In the genomic region with DNA sequence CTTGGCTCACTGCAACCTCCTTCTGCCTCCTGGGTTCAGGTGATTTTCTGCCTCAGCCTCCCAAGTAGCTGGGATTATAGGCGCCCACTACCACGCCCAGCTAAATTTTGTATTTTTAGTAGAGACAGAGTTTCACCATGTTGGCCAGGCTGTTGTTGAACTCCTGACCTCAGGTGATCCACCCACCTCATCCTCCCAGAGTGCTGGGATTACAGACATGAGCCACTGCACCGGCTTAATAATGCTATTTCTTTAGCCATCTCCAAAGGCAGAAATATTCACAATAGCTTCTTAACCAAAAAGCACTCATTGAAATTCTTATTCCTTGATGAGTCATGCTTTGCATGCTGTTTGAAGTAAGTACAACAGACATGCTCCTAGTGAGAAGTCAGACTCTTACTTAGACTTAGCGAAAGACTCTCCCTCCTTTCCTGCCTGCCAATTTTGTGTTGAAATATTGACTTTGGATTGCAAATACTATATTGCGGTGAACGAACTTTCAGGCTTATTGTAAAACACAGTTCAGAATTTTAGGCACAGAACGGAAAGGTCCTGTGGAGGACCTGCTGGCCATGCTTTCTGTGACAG, we compare ENCODE assay signal across 1 cellular context.
TF ChIP-seq lines count a peak whose summit lies in the region.

No MANE protein-coding gene starts in this region.

TF ChIP-seq in HepG2, 621 proteins besides CTCF, POLR2A, EP300 and RAD21 (continued from another document and continues in another):
- TF ChIP-seq GATAD1 (CRISPR knock-in tag; IDR thresholded peaks at IDR 0.05) (peak; percentile 40), ZBTB4 (CRISPR knock-in tag; IDR thresholded peaks at IDR 0.05; ENCODE audit: borderline replicate concordance) (no peak), DPF2 (CRISPR knock-in tag; IDR thresholded peaks at IDR 0.05; ENCODE audit: borderline replicate concordance, low read depth) (peak; percentile 59), POGZ (CRISPR knock-in tag; IDR thresholded peaks at IDR 0.05) (no peak), KDM2A (CRISPR knock-in tag; IDR thresholded peaks at IDR 0.05; ENCODE audit: borderline replicate concordance, low read depth) (no peak), ZNF552 (CRISPR knock-in tag; IDR thresholded peaks at IDR 0.05; ENCODE audit: borderline replicate concordance) (no peak), GPN1 (CRISPR knock-in tag; IDR thresholded peaks at IDR 0.05; ENCODE audit: borderline replicate concordance) (no peak), ZNF362 (CRISPR knock-in tag; IDR thresholded peaks at IDR 0.05; ENCODE audit: borderline replicate concordance) (no peak), FOXK2 (IDR thresholded peaks at IDR 0.05) (no peak), KLF13 (CRISPR knock-in tag; IDR thresholded peaks at IDR 0.05) (no peak), ZBTB8A (CRISPR knock-in tag; IDR thresholded peaks at IDR 0.05; ENCODE audit: borderline replicate concordance, low read depth) (no peak), ZNF432 (CRISPR knock-in tag; IDR thresholded peaks at IDR 0.05; ENCODE audit: borderline replicate concordance) (no peak), HES4 (CRISPR knock-in tag; IDR thresholded peaks at IDR 0.05; ENCODE audit: borderline replicate concordance) (no peak), ZNF737 (CRISPR knock-in tag; IDR thresholded peaks at IDR 0.05; ENCODE audit: borderline replicate concordance) (no peak), ZNF556 (CRISPR knock-in tag; IDR thresholded peaks at IDR 0.05; ENCODE audit: borderline replicate concordance) (no peak), MTA3 (CRISPR knock-in tag; IDR thresholded peaks at IDR 0.05) (no peak), MAFF (IDR thresholded peaks at IDR 0.05; ENCODE audit: low read depth, low read length) (no peak), MAX (IDR thresholded peaks at IDR 0.05) (0 out of 2 replicates have a peak, but pooled peaks have one; percentile 26), NCOA2 (CRISPR knock-in tag; IDR thresholded peaks at IDR 0.05) (peak; percentile 64; the same call in 1 of the 2 replicates), CREB1 (IDR thresholded peaks at IDR 0.05) (no peak), CREB1 (CRISPR knock-in tag; IDR thresholded peaks at IDR 0.05) (0 out of 2 replicates have a peak, but pooled peaks have one; percentile 27), PHF5A (CRISPR knock-in tag; IDR thresholded peaks at IDR 0.05; ENCODE audit: low read depth, unreplicated experiment) (no peak), YEATS2 (CRISPR knock-in tag; IDR thresholded peaks at IDR 0.05; ENCODE audit: borderline replicate concordance) (no peak; the same call in 1 of the 2 replicates), HDAC1 (CRISPR knock-in tag; IDR thresholded peaks at IDR 0.05) (peak; percentile 20; the same call in 1 of the 2 replicates), ZNF614 (CRISPR knock-in tag; IDR thresholded peaks at IDR 0.05; ENCODE audit: borderline replicate concordance) (no peak), IRF2 (CRISPR knock-in tag; IDR thresholded peaks at IDR 0.05) (no peak; the same call in 1 of the 2 replicates), IRX3 (CRISPR knock-in tag; IDR thresholded peaks at IDR 0.05; ENCODE audit: borderline replicate concordance, low read depth) (no peak), ZBTB7A (CRISPR knock-in tag; IDR thresholded peaks at IDR 0.05) (no peak), LRRFIP1 (CRISPR knock-in tag; conservative IDR thresholded peaks at IDR 0.05) (no peak), SP2 (CRISPR knock-in tag; IDR thresholded peaks at IDR 0.05) (no peak), IKZF1 (IDR thresholded peaks at IDR 0.05) (no peak), RNF2 (conservative IDR thresholded peaks at IDR 0.05; ENCODE audit: low read depth) (no peak), TBX2 (CRISPR knock-in tag; IDR thresholded peaks at IDR 0.05; ENCODE audit: borderline replicate concordance) (peak; percentile 55; the same call in 1 of the 2 replicates), PCBP1 (IDR thresholded peaks at IDR 0.05; ENCODE audit: borderline replicate concordance, low read depth, low read length) (no peak), DNMT3B (CRISPR knock-in tag; conservative IDR thresholded peaks at IDR 0.05) (no peak), EHMT2 (IDR thresholded peaks at IDR 0.05; ENCODE audit: borderline replicate concordance, low read depth, low read length) (0 out of 2 replicates have a peak, but pooled peaks have one; percentile 44), KMT2B (CRISPR knock-in tag; IDR thresholded peaks at IDR 0.05) (peak; percentile 43; the same call in 1 of the 2 replicates), RBAK (CRISPR knock-in tag; IDR thresholded peaks at IDR 0.05) (no peak; the same call in 1 of the 2 replicates), ISX (CRISPR knock-in tag; conservative IDR thresholded peaks at IDR 0.05) (no peak), CAMTA2 (CRISPR knock-in tag; IDR thresholded peaks at IDR 0.05; ENCODE audit: borderline replicate concordance) (no peak), ZMYM2 (CRISPR knock-in tag; IDR thresholded peaks at IDR 0.05) (no peak), U2AF2 (IDR thresholded peaks at IDR 0.05; ENCODE audit: low read depth, low read length) (no peak), SP1 (IDR thresholded peaks at IDR 0.05) (no peak), SP1 (CRISPR knock-in tag; IDR thresholded peaks at IDR 0.05) (no peak), TAF1 (CRISPR knock-in tag; IDR thresholded peaks at IDR 0.05) (no peak), ZNF577 (CRISPR knock-in tag; IDR thresholded peaks at IDR 0.05; ENCODE audit: borderline replicate concordance, low read depth) (no peak), NFYC (CRISPR knock-in tag; IDR thresholded peaks at IDR 0.05) (no peak), NAIF1 (CRISPR knock-in tag; IDR thresholded peaks at IDR 0.05; ENCODE audit: borderline replicate concordance) (no peak), ZNF274 (CRISPR knock-in tag; IDR thresholded peaks at IDR 0.05) (no peak), KAT2B (IDR thresholded peaks at IDR 0.05; ENCODE audit: borderline replicate concordance, low read depth, low read length) (no peak), ZBTB21 (CRISPR knock-in tag; IDR thresholded peaks at IDR 0.05) (no peak), KDM3A (CRISPR knock-in tag; IDR thresholded peaks at IDR 0.05; ENCODE audit: low read depth) (no peak), NR2F6 (IDR thresholded peaks at IDR 0.05) (peak; percentile 77), NR2F6 (CRISPR knock-in tag; IDR thresholded peaks at IDR 0.05) (peak; percentile 74), TOE1 (CRISPR knock-in tag; IDR thresholded peaks at IDR 0.05) (no peak), CENPT (CRISPR knock-in tag; IDR thresholded peaks at IDR 0.05; ENCODE audit: low read depth) (no peak), ZKSCAN8 (CRISPR knock-in tag; IDR thresholded peaks at IDR 0.05; ENCODE audit: borderline replicate concordance) (no peak), SP4 (CRISPR knock-in tag; IDR thresholded peaks at IDR 0.05) (no peak), SALL2 (CRISPR knock-in tag; IDR thresholded peaks at IDR 0.05) (no peak), RCOR2 (CRISPR knock-in tag; IDR thresholded peaks at IDR 0.05) (no peak), ZNF382 (CRISPR knock-in tag; IDR thresholded peaks at IDR 0.05; ENCODE audit: borderline replicate concordance) (no peak), SRSF4 (IDR thresholded peaks at IDR 0.05; ENCODE audit: low read depth, low read length, poor library complexity, severe bottlenecking) (no peak)
- TF ChIP-seq, protein P1, sequence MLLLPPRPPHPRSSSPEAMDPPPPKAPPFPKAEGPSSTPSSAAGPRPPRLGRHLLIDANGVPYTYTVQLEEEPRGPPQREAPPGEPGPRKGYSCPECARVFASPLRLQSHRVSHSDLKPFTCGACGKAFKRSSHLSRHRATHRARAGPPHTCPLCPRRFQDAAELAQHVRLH (CRISPR knock-in tag; IDR thresholded peaks at IDR 0.05; ENCODE audit: borderline replicate concordance, low read depth) = peak; percentile 15; the same call in 1 of the 2 replicates
- TF ChIP-seq, protein P2, sequence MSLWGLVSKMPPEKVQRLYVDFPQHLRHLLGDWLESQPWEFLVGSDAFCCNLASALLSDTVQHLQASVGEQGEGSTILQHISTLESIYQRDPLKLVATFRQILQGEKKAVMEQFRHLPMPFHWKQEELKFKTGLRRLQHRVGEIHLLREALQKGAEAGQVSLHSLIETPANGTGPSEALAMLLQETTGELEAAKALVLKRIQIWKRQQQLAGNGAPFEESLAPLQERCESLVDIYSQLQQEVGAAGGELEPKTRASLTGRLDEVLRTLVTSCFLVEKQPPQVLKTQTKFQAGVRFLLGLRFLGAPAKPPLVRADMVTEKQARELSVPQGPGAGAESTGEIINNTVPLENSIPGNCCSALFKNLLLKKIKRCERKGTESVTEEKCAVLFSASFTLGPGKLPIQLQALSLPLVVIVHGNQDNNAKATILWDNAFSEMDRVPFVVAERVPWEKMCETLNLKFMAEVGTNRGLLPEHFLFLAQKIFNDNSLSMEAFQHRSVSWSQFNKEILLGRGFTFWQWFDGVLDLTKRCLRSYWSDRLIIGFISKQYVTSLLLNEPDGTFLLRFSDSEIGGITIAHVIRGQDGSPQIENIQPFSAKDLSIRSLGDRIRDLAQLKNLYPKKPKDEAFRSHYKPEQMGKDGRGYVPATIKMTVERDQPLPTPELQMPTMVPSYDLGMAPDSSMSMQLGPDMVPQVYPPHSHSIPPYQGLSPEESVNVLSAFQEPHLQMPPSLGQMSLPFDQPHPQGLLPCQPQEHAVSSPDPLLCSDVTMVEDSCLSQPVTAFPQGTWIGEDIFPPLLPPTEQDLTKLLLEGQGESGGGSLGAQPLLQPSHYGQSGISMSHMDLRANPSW (CRISPR knock-in tag; IDR thresholded peaks at IDR 0.05; ENCODE audit: borderline replicate concordance) = no peak
- TF ChIP-seq, protein P3, sequence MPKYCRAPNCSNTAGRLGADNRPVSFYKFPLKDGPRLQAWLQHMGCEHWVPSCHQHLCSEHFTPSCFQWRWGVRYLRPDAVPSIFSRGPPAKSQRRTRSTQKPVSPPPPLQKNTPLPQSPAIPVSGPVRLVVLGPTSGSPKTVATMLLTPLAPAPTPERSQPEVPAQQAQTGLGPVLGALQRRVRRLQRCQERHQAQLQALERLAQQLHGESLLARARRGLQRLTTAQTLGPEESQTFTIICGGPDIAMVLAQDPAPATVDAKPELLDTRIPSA (CRISPR knock-in tag; IDR thresholded peaks at IDR 0.05; ENCODE audit: borderline replicate concordance) = no peak
- TF ChIP-seq, protein P4, sequence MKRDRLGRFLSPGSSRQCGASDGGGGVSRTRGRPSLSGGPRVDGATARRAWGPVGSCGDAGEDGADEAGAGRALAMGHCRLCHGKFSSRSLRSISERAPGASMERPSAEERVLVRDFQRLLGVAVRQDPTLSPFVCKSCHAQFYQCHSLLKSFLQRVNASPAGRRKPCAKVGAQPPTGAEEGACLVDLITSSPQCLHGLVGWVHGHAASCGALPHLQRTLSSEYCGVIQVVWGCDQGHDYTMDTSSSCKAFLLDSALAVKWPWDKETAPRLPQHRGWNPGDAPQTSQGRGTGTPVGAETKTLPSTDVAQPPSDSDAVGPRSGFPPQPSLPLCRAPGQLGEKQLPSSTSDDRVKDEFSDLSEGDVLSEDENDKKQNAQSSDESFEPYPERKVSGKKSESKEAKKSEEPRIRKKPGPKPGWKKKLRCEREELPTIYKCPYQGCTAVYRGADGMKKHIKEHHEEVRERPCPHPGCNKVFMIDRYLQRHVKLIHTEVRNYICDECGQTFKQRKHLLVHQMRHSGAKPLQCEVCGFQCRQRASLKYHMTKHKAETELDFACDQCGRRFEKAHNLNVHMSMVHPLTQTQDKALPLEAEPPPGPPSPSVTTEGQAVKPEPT (CRISPR knock-in tag; IDR thresholded peaks at IDR 0.05; ENCODE audit: low read depth) = no peak
